Comparison of ENCODE assay signal across 8 cellular contexts in the genomic region with DNA sequence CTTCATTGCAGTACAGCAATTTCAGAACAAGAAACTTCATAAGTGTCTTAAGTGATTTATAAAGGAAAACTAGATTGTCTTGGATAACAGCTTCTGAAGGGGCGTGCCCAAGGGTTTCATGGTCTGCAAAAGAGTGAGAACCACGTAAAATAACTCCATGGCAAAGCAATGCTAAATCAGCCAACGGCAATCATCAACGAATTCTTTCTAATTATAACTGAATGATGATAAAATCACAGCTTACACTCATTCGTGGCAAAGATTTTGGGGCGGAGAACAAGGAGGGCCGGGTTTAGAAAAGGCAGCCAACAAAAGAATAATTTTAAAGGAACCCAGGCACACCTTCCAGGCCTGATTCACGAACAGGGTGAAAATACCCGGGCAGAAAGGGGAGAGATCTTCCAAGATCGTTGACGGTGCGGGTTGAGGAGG. TPM values are rescaled to one million over a fixed set of nuclear protein-coding genes. Genes with fewer than 3 reads are reported as not detected.
DNase-seq lines count a peak whose midpoint lies in the region; ATAC-seq and TF ChIP-seq lines count a peak whose summit lies in the region.

No MANE protein-coding gene starts in this region.

- peaks cover 8% of the 10 kb centered on the region; the same call in 1 of the 2 replicates for H3K79me2 ChIP-seq in MM.1S (ENCODE audit: low read length)

- TF ChIP-seq CTCF in MM.1S (IDR thresholded peaks at IDR 0.05; ENCODE audit: low read length) (no peak), GM13977 (IDR thresholded peaks at IDR 0.05; ENCODE audit: extremely low read depth, insufficient read depth, missing control alignments) (no peak)

- H2AFZ ChIP-seq in MM.1S (ENCODE audit: low read length), result peak overlapping the region; percentile 97

- peak overlapping the region; percentile 94 for H3K4me3 Mint-ChIP-seq in activated CD4-positive, alpha-beta T cell treated with anti-CD3 and anti-CD28 coated beads, Interleukin-2, amount 10 ng/mL, durations not matched to agents 24 days and 14 days
- peak overlapping the region; percentile 93 for H3K4me3 Mint-ChIP-seq in stimulated activated effector memory CD8-positive, alpha-beta T cell treated with anti-CD3 and anti-CD28 coated beads, Interleukin-12 subunit alpha, Interleukin-12 subunit beta, amount 100 ng/mL, for 72 hours

- H3F3A ChIP-seq in MM.1S (ENCODE audit: insufficient read depth, low read length), result 0 out of 2 replicates have a peak, but pooled peaks cover 13% of the 10 kb centered on the region

- peaks cover 2% of the 10 kb centered on the region for H3K27me3 Mint-ChIP-seq in activated CD4-positive, alpha-beta T cell treated with anti-CD3 and anti-CD28 coated beads, Interleukin-2, amount 10 ng/mL, durations not matched to agents 24 days and 14 days

- H3K4me2 ChIP-seq in MM.1S (ENCODE audit: low read depth, low read length), result peak overlapping the region; percentile 70

- in situ Hi-C loops in GM13977 (cut with MboI; ENCODE audit: low pct_unique_long_range_greater_than_20kb, low sequenced_read_pairs, unreplicated experiment), result no loop called here

- H3K4me3 ChIP-seq in MM.1S (ENCODE audit: low read length), result peak overlapping the region; percentile 93
- peak overlapping the region; percentile 88 for H3K4me3 ChIP-seq in iPS-18c (ENCODE audit: insufficient read depth, low read depth, low read length)

- peaks cover 19% of the 10 kb centered on the region for H3K4me1 ChIP-seq in MM.1S (ENCODE audit: low read length)

- H3K27ac ChIP-seq in MM.1S (ENCODE audit: low read length), result peak overlapping the region; percentile 49; the same call in 1 of the 2 replicates

- H3K4me1 Mint-ChIP-seq in activated CD4-positive, alpha-beta T cell treated with anti-CD3 and anti-CD28 coated beads, Interleukin-2, amount 10 ng/mL, durations not matched to agents 24 days and 14 days, result peaks cover 42% of the 10 kb centered on the region
- peaks cover 46% of the 10 kb centered on the region for H3K4me1 Mint-ChIP-seq in stimulated activated effector memory CD8-positive, alpha-beta T cell treated with anti-CD3 and anti-CD28 coated beads, Interleukin-12 subunit alpha, Interleukin-12 subunit beta, amount 100 ng/mL, for 72 hours

- H3K27me3 ChIP-seq in MM.1S (replicated peaks; ENCODE audit: insufficient read depth, low read length), result no peaks in the 10 kb centered on the region

- no peaks in the 10 kb centered on the region for H4K20me1 ChIP-seq in MM.1S (ENCODE audit: insufficient read depth, low read length)

- ATAC-seq in stimulated activated effector memory CD8-positive, alpha-beta T cell treated with anti-CD3 and anti-CD28 coated beads, Interleukin-12 subunit alpha, Interleukin-12 subunit beta, amount 100 ng/mL, for 72 hours, result peak; percentile 35
- ATAC-seq in GM21717 (IDR thresholded peaks at IDR 0.05; ENCODE audit: unreplicated experiment), result no peak

- no peaks in the 10 kb centered on the region for H3K9me3 Mint-ChIP-seq in activated CD4-positive, alpha-beta T cell treated with anti-CD3 and anti-CD28 coated beads, Interleukin-2, amount 10 ng/mL, durations not matched to agents 24 days and 14 days
- H3K9me3 Mint-ChIP-seq in stimulated activated effector memory CD8-positive, alpha-beta T cell treated with anti-CD3 and anti-CD28 coated beads, Interleukin-12 subunit alpha, Interleukin-12 subunit beta, amount 100 ng/mL, for 72 hours, result no peaks in the 10 kb centered on the region

- peaks cover 17% of the 10 kb centered on the region for H3K36me3 Mint-ChIP-seq in activated CD4-positive, alpha-beta T cell treated with anti-CD3 and anti-CD28 coated beads, Interleukin-2, amount 10 ng/mL, durations not matched to agents 24 days and 14 days (ENCODE audit: low read depth)
- peaks cover 18% of the 10 kb centered on the region for H3K36me3 Mint-ChIP-seq in stimulated activated effector memory CD8-positive, alpha-beta T cell treated with anti-CD3 and anti-CD28 coated beads, Interleukin-12 subunit alpha, Interleukin-12 subunit beta, amount 100 ng/mL, for 72 hours

- DNase-seq in activated CD4-positive, alpha-beta T cell treated with anti-CD3 and anti-CD28 coated beads, Interleukin-2, amount 10 ng/mL, durations not matched to agents 24 days and 14 days, result no peak
- DNase-seq in activated CD4-positive, alpha-beta T cell treated with anti-CD3 and anti-CD28 coated beads for 1 hour, result no peak
- DNase-seq in MM.1S (no peak), astrocyte of the hippocampus (ENCODE audit: low read depth, low spot score) (peak; percentile 45), GM13977 (ENCODE audit: low spot score) (no peak)
- no peak for DNase-seq in stimulated activated effector memory CD8-positive, alpha-beta T cell treated with anti-CD3 and anti-CD28 coated beads, Interleukin-12 subunit alpha, Interleukin-12 subunit beta, amount 100 ng/mL, for 72 hours (ENCODE audit: low spot score in 2 of 2)

- H3K9ac ChIP-seq in MM.1S (ENCODE audit: low read length), result peak overlapping the region; percentile 76

- intact Hi-C loops in activated CD4-positive, alpha-beta T cell treated with anti-CD3 and anti-CD28 coated beads, Interleukin-2, amount 10 ng/mL, durations not matched to agents 24 days and 14 days (cut with micrococcal nuclease), result no loop called here

- no peaks in the 10 kb centered on the region for H3K9me3 ChIP-seq in MM.1S (replicated peaks; ENCODE audit: insufficient read depth, low read length)
- no peaks in the 10 kb centered on the region for H3K9me3 ChIP-seq in iPS-18c (ENCODE audit: control insufficient read depth, insufficient read depth, low read length)

- H3K9me2 ChIP-seq in MM.1S (replicated peaks; ENCODE audit: insufficient read depth, low read length), result no peaks in the 10 kb centered on the region

- no peaks in the 10 kb centered on the region for H3K36me3 ChIP-seq in MM.1S (replicated peaks; ENCODE audit: insufficient read depth, low read length)

- H3K27ac Mint-ChIP-seq in activated CD4-positive, alpha-beta T cell treated with anti-CD3 and anti-CD28 coated beads, Interleukin-2, amount 10 ng/mL, durations not matched to agents 24 days and 14 days, result peak overlapping the region; percentile 91
- peak overlapping the region; percentile 94 for H3K27ac Mint-ChIP-seq in stimulated activated effector memory CD8-positive, alpha-beta T cell treated with anti-CD3 and anti-CD28 coated beads, Interleukin-12 subunit alpha, Interleukin-12 subunit beta, amount 100 ng/mL, for 72 hours

RNA-seq across cellular contexts. Expression of gene ZBTB41, which starts 0.6 kb away (rescaled TPM):
- total RNA-seq in activated CD4-positive, alpha-beta T cell treated with anti-CD3 and anti-CD28 coated beads, Interleukin-2, amount 10 ng/mL, durations not matched to agents 24 days and 14 days, result 4.7 and 5.1 TPM in 2 replicates

RNA-seq across cellular contexts. Expression of gene ASPM, which starts 54.0 kb away (rescaled TPM):
- total RNA-seq in activated CD4-positive, alpha-beta T cell treated with anti-CD3 and anti-CD28 coated beads, Interleukin-2, amount 10 ng/mL, durations not matched to agents 24 days and 14 days, result 29.1 TPM in 2 replicates
